1 cellular context compared by ENCODE assay signal in genomic region chr17:7348478-7349242, GRCh38.
TF ChIP-seq lines count a peak whose summit lies in the region.

No MANE protein-coding gene starts in this region.

TF ChIP-seq in GM23338, 12 proteins besides CTCF, POLR2A, EP300 and RAD21:
- TF ChIP-seq ZNF331 (CRISPR knock-in tag; IDR thresholded peaks at IDR 0.05; ENCODE audit: low read depth) = no peak
- TF ChIP-seq, protein P1, sequence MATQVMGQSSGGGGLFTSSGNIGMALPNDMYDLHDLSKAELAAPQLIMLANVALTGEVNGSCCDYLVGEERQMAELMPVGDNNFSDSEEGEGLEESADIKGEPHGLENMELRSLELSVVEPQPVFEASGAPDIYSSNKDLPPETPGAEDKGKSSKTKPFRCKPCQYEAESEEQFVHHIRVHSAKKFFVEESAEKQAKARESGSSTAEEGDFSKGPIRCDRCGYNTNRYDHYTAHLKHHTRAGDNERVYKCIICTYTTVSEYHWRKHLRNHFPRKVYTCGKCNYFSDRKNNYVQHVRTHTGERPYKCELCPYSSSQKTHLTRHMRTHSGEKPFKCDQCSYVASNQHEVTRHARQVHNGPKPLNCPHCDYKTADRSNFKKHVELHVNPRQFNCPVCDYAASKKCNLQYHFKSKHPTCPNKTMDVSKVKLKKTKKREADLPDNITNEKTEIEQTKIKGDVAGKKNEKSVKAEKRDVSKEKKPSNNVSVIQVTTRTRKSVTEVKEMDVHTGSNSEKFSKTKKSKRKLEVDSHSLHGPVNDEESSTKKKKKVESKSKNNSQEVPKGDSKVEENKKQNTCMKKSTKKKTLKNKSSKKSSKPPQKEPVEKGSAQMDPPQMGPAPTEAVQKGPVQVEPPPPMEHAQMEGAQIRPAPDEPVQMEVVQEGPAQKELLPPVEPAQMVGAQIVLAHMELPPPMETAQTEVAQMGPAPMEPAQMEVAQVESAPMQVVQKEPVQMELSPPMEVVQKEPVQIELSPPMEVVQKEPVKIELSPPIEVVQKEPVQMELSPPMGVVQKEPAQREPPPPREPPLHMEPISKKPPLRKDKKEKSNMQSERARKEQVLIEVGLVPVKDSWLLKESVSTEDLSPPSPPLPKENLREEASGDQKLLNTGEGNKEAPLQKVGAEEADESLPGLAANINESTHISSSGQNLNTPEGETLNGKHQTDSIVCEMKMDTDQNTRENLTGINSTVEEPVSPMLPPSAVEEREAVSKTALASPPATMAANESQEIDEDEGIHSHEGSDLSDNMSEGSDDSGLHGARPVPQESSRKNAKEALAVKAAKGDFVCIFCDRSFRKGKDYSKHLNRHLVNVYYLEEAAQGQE (IDR thresholded peaks at IDR 0.05; ENCODE audit: unreplicated experiment) = no peak
- TF ChIP-seq POLR2AphosphoS5 (IDR thresholded peaks at IDR 0.05; ENCODE audit: low read depth) = no peak
- TF ChIP-seq EZH2 (IDR thresholded peaks at IDR 0.05; ENCODE audit: low read depth, unreplicated experiment) = no peak
- TF ChIP-seq, protein P2, sequence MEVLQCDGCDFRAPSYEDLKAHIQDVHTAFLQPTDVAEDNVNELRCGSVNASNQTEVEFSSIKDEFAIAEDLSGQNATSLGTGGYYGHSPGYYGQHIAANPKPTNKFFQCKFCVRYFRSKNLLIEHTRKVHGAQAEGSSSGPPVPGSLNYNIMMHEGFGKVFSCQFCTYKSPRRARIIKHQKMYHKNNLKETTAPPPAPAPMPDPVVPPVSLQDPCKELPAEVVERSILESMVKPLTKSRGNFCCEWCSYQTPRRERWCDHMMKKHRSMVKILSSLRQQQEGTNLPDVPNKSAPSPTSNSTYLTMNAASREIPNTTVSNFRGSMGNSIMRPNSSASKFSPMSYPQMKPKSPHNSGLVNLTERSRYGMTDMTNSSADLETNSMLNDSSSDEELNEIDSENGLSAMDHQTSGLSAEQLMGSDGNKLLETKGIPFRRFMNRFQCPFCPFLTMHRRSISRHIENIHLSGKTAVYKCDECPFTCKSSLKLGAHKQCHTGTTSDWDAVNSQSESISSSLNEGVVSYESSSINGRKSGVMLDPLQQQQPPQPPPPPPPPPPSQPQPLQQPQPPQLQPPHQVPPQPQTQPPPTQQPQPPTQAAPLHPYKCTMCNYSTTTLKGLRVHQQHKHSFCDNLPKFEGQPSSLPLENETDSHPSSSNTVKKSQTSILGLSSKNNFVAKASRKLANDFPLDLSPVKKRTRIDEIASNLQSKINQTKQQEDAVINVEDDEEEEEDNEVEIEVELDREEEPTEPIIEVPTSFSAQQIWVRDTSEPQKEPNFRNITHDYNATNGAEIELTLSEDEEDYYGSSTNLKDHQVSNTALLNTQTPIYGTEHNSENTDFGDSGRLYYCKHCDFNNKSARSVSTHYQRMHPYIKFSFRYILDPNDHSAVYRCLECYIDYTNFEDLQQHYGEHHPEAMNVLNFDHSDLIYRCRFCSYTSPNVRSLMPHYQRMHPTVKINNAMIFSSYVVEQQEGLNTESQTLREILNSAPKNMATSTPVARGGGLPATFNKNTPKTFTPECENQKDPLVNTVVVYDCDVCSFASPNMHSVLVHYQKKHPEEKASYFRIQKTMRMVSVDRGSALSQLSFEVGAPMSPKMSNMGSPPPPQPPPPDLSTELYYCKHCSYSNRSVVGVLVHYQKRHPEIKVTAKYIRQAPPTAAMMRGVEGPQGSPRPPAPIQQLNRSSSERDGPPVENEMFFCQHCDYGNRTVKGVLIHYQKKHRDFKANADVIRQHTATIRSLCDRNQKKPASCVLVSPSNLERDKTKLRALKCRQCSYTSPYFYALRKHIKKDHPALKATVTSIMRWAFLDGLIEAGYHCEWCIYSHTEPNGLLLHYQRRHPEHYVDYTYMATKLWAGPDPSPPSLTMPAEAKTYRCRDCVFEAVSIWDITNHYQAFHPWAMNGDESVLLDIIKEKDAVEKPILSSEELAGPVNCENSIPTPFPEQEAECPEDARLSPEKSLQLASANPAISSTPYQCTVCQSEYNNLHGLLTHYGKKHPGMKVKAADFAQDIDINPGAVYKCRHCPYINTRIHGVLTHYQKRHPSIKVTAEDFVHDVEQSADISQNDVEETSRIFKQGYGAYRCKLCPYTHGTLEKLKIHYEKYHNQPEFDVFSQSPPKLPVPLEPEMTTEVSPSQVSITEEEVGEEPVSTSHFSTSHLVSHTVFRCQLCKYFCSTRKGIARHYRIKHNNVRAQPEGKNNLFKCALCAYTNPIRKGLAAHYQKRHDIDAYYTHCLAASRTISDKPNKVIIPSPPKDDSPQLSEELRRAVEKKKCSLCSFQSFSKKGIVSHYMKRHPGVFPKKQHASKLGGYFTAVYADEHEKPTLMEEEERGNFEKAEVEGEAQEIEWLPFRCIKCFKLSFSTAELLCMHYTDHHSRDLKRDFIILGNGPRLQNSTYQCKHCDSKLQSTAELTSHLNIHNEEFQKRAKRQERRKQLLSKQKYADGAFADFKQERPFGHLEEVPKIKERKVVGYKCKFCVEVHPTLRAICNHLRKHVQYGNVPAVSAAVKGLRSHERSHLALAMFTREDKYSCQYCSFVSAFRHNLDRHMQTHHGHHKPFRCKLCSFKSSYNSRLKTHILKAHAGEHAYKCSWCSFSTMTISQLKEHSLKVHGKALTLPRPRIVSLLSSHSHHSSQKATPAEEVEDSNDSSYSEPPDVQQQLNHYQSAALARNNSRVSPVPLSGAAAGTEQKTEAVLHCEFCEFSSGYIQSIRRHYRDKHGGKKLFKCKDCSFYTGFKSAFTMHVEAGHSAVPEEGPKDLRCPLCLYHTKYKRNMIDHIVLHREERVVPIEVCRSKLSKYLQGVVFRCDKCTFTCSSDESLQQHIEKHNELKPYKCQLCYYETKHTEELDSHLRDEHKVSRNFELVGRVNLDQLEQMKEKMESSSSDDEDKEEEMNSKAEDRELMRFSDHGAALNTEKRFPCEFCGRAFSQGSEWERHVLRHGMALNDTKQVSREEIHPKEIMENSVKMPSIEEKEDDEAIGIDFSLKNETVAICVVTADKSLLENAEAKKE (CRISPR knock-in tag; IDR thresholded peaks at IDR 0.05) = no peak
- TF ChIP-seq EZH2phosphoT487 (IDR thresholded peaks at IDR 0.05; ENCODE audit: unreplicated experiment) = no peak
- TF ChIP-seq CREB1 (CRISPR knock-in tag; IDR thresholded peaks at IDR 0.05; ENCODE audit: low read depth) = no peak
- no peak for TF ChIP-seq NANOG (IDR thresholded peaks at IDR 0.05; ENCODE audit: borderline replicate concordance)
- no peak for TF ChIP-seq ETS1 (IDR thresholded peaks at IDR 0.05)
- TF ChIP-seq JUNB (IDR thresholded peaks at IDR 0.05; ENCODE audit: unreplicated experiment) = no peak
TF ChIP-seq in GM23338: peak in this region for 0.
